ENCODE assay signal across 1 cellular context in the genomic region with DNA sequence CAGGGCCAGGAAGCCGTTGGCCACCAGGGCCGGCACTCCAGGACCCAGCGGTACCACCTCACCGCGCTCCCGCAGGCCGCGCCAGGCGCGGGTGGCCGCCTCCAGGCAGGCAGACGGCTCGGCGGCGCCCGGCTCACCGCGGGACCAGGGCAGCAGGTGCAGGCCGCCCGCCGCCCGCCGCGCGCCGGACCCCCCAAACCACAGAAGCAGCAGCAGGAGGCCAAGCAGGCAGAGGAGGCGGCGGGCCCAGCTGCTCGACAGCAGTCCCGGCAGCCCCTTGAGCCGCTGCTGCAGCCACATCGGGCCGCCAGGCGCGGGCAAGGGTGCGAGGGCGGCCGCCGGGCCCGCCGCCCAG.
TF ChIP-seq lines count a peak whose summit lies in the region.

No MANE protein-coding gene starts in this region.

TF ChIP-seq in GM12878, 131 proteins besides CTCF, POLR2A, EP300 and RAD21:
- no peak for TF ChIP-seq RFX5 (IDR thresholded peaks at IDR 0.05; ENCODE audit: low read depth, low read length)
- TF ChIP-seq, protein P1, sequence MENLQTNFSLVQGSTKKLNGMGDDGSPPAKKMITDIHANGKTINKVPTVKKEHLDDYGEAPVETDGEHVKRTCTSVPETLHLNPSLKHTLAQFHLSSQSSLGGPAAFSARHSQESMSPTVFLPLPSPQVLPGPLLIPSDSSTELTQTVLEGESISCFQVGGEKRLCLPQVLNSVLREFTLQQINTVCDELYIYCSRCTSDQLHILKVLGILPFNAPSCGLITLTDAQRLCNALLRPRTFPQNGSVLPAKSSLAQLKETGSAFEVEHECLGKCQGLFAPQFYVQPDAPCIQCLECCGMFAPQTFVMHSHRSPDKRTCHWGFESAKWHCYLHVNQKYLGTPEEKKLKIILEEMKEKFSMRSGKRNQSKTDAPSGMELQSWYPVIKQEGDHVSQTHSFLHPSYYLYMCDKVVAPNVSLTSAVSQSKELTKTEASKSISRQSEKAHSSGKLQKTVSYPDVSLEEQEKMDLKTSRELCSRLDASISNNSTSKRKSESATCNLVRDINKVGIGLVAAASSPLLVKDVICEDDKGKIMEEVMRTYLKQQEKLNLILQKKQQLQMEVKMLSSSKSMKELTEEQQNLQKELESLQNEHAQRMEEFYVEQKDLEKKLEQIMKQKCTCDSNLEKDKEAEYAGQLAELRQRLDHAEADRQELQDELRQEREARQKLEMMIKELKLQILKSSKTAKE (IDR thresholded peaks at IDR 0.05; ENCODE audit: low read depth, poor library complexity, severe bottlenecking) = no peak
- no peak for TF ChIP-seq POLR2AphosphoS2 (IDR thresholded peaks at IDR 0.05; ENCODE audit: low read depth, low read length)
- no peak for TF ChIP-seq HDAC2 (IDR thresholded peaks at IDR 0.05)
- TF ChIP-seq BHLHE40 (IDR thresholded peaks at IDR 0.05; ENCODE audit: borderline replicate concordance in 1 of 2, low read depth in 2 of 2, low read length in 1 of 2) = peak in 1 of 2 experiments; percentile 6; a peak in 1 of 4 replicates
- TF ChIP-seq NFIC (IDR thresholded peaks at IDR 0.05; ENCODE audit: low read depth, low read length) = no peak
- no peak for TF ChIP-seq RUNX3 (IDR thresholded peaks at IDR 0.05; ENCODE audit: low read length)
- TF ChIP-seq SMC3 (IDR thresholded peaks at IDR 0.05; ENCODE audit: borderline replicate concordance, low read length) = no peak
- TF ChIP-seq, protein P2, sequence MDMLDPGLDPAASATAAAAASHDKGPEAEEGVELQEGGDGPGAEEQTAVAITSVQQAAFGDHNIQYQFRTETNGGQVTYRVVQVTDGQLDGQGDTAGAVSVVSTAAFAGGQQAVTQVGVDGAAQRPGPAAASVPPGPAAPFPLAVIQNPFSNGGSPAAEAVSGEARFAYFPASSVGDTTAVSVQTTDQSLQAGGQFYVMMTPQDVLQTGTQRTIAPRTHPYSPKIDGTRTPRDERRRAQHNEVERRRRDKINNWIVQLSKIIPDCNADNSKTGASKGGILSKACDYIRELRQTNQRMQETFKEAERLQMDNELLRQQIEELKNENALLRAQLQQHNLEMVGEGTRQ (IDR thresholded peaks at IDR 0.05; ENCODE audit: borderline replicate concordance, low read depth, low read length) = no peak
- no peak for TF ChIP-seq RCOR1 (conservative IDR thresholded peaks at IDR 0.05; ENCODE audit: low read depth, low read length)
- no peak for TF ChIP-seq BMI1 (IDR thresholded peaks at IDR 0.05; ENCODE audit: borderline replicate concordance)
- no peak for TF ChIP-seq MXI1 (IDR thresholded peaks at IDR 0.05; ENCODE audit: low read depth, low read length)
- no peak for TF ChIP-seq CBFB (IDR thresholded peaks at IDR 0.05; ENCODE audit: low read depth)
- TF ChIP-seq STAT1 (conservative IDR thresholded peaks at IDR 0.05) = no peak
- TF ChIP-seq DPF2 (IDR thresholded peaks at IDR 0.05) = peak; percentile 52; the same call in 1 of the 2 replicates
- TF ChIP-seq SMARCA5 (IDR thresholded peaks at IDR 0.05) = peak; percentile 63; the same call in 1 of the 2 replicates
- TF ChIP-seq, protein P3, sequence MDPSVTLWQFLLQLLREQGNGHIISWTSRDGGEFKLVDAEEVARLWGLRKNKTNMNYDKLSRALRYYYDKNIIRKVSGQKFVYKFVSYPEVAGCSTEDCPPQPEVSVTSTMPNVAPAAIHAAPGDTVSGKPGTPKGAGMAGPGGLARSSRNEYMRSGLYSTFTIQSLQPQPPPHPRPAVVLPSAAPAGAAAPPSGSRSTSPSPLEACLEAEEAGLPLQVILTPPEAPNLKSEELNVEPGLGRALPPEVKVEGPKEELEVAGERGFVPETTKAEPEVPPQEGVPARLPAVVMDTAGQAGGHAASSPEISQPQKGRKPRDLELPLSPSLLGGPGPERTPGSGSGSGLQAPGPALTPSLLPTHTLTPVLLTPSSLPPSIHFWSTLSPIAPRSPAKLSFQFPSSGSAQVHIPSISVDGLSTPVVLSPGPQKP (IDR thresholded peaks at IDR 0.05; ENCODE audit: low read depth, low read length) = no peak
- TF ChIP-seq LARP7 (IDR thresholded peaks at IDR 0.05) = peak; percentile 34; the same call in 1 of the 2 replicates
- TF ChIP-seq ZSCAN29 (IDR thresholded peaks at IDR 0.05) = no peak
- no peak for TF ChIP-seq KLF5 (IDR thresholded peaks at IDR 0.05; ENCODE audit: partially characterized antibody)
- no peak for TF ChIP-seq JUNB (IDR thresholded peaks at IDR 0.05)
- TF ChIP-seq KDM1A (IDR thresholded peaks at IDR 0.05; ENCODE audit: borderline replicate concordance) = no peak
- TF ChIP-seq, protein P4, sequence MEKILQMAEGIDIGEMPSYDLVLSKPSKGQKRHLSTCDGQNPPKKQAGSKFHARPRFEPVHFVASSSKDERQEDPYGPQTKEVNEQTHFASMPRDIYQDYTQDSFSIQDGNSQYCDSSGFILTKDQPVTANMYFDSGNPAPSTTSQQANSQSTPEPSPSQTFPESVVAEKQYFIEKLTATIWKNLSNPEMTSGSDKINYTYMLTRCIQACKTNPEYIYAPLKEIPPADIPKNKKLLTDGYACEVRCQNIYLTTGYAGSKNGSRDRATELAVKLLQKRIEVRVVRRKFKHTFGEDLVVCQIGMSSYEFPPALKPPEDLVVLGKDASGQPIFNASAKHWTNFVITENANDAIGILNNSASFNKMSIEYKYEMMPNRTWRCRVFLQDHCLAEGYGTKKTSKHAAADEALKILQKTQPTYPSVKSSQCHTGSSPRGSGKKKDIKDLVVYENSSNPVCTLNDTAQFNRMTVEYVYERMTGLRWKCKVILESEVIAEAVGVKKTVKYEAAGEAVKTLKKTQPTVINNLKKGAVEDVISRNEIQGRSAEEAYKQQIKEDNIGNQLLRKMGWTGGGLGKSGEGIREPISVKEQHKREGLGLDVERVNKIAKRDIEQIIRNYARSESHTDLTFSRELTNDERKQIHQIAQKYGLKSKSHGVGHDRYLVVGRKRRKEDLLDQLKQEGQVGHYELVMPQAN (conservative IDR thresholded peaks at IDR 0.05) = peak; percentile 62; the same call in 1 of the 2 replicates
TF ChIP-seq in GM12878: peak in this region for 5.
